ENCODE assay signal across 19 cellular contexts in the genomic region with DNA sequence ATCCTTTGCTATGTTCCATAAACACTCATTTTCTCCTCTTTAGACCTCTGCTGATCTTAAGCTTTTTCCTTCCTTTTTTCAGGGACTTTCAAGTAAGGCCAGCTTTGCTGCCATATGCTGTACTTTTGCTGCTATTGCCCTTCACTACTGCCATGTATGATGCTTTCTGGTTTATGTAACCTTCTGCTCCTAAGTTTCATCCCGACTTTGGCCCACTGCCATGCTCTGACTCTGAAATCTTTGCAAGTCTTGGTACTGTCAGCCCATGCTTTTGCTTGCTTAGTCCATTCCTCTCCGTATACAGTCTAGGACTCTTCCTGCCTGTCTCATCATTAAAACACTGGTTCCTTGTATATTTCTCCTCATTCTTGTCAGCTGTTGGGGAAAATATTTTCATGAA.
A peak's percentile ranks its signal among the peaks of the same experiment; 100 is the strongest.
DNase-seq lines count a peak whose midpoint lies in the region; ATAC-seq and TF ChIP-seq lines count a peak whose summit lies in the region.
"Had no signal": no experiment of that assay in that cellular context is flagged by ENCODE, and none has a peak within 500 bp of the region (broad histone marks: within the 10 kb centered on the region; RNA-seq: fewer than 3 reads in every experiment).

No MANE protein-coding gene starts in this region.

- no peaks in the 10 kb centered on the region for H3K27me3 Mint-ChIP-seq in T-cell
- H3K27me3 Mint-ChIP-seq: IgD-negative memory B cell had no signal

- peaks cover 3 to 8% (median 5%) of the 10 kb centered on the region in 3 donors for H3K9me3 Mint-ChIP-seq in T-cell
- H3K9me3 Mint-ChIP-seq: GM23338, IgD-negative memory B cell had no signal

- no peak overlapping the region for H3K4me3 Mint-ChIP-seq in T-cell
- H3K4me3 Mint-ChIP-seq: GM23338, IgD-negative memory B cell had no signal

- H3K27ac Mint-ChIP-seq in T-cell = no peak overlapping the region
- H3K27ac Mint-ChIP-seq: GM23338, IgD-negative memory B cell had no signal

- H3K36me3 Mint-ChIP-seq in T-cell = no peaks in the 10 kb centered on the region
- H3K36me3 Mint-ChIP-seq: IgD-negative memory B cell had no signal

- TF ChIP-seq CTCF in AG10803 (conservative IDR thresholded peaks at IDR 0.05; ENCODE audit: low read length) (no peak), choroid plexus epithelial cell (conservative IDR thresholded peaks at IDR 0.05; ENCODE audit: low read depth, low read length) (no peak), lower leg skin (IDR thresholded peaks at IDR 0.05) (no peak)

- ATAC-seq in GM21447 (IDR thresholded peaks at IDR 0.05; ENCODE audit: unreplicated experiment) (no peak), T-cell (replicated peaks in 1 of 4) (no peak)
- ATAC-seq: GM12878, GM23338, HCT116, Panc1 had no signal

- TF ChIP-seq POLR2A in lower leg skin (IDR thresholded peaks at IDR 0.05) = no peak

- CTCF ChIA-PET in T-cell (lab: Charles Lee) = interaction anchor here in 1 of 2 donors (0.6 kb wide), 1 partner anchor 24 kb away, joined by 3 read pairs; no protein-coding TSS in a partner anchor

- H3K4me1 Mint-ChIP-seq in T-cell = no peaks in the 10 kb centered on the region

- no peak overlapping the region for H3K4me3 ChIP-seq in AG10803 (ENCODE audit: low read length)
- no peak overlapping the region for H3K4me3 ChIP-seq in choroid plexus epithelial cell (ENCODE audit: low read depth, low read length)
- no peak overlapping the region for H3K4me3 ChIP-seq in lower leg skin (ENCODE audit: low read depth, poor library complexity, severe bottlenecking)
- H3K4me3 ChIP-seq: GM12878, GM23338 had no signal

- POLR2A ChIA-PET in T-cell (lab: Charles Lee) = no interaction called here

- 54 to 70% methylated on average over 2 of the region's 2 CpGs for WGBS in lower leg skin, 2 donors

- DNase-seq in AG10803 (ENCODE audit: low read depth) (peak; percentile 6), NCI-H69 (lab: John Stamatoyannopoulos, UW) (peak; percentile 50), choroid plexus epithelial cell (ENCODE audit: low read depth) (peak; percentile 31), iris pigment epithelial cell (ENCODE audit: low read depth) (peak; percentile 14), retina (no peak), lower leg skin (ENCODE audit: low spot score in 2 of 2) (no peak), T-cell (no peak)
- DNase-seq: DMS79 treated with DMSO at 0.1 percent for 48 hours, GDM1, Kasumi-1, NCI-H1417 treated with DMSO at 0.1 percent for 48 hours, NCI-H1930, SHP77 had no signal

- intact Hi-C loops in lower leg skin (cut with DNase I; ENCODE audit: low total_unique reads) = no loop called here

Comparison
In these comparisons a context has a peak if more than half of its experiments do, and no peak if none do; other contexts are left out.
1. DNase-seq: peak in AG10803 (single experiment), NCI-H69 (single experiment), choroid plexus epithelial cell (single experiment) and iris pigment epithelial cell (single experiment); none in retina (single experiment), lower leg skin (0 of 2) and T-cell (0 of 34).